In the genomic region with DNA sequence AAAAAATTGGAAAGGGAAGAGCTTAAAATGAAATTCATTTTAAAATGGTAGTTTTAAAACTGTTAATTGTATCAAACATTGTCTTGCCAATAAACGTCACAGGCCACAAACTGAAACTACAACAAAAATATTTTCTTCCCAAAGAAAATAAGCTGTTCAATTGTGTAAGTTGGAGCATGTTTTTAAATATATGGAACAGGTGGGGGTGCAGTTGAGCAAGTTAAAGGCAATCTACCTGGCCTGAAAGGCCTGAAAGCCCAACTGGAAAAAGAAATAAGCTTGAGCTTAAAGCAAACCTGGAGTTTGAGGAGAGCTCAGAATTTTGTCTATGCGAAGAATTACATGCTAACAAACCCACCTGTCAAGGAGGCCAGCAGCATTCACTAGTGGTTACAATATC, we compare ENCODE assay signal across 14 cellular contexts.
DNase-seq lines count a peak whose midpoint lies in the region; ATAC-seq and TF ChIP-seq lines count a peak whose summit lies in the region.
"Had no signal": no experiment of that assay in that cellular context is flagged by ENCODE, and none has a peak within 500 bp of the region (broad histone marks: within the 10 kb centered on the region; RNA-seq: fewer than 3 reads in every experiment).

No MANE protein-coding gene starts in this region.

- H3K9me3 Mint-ChIP-seq in activated naive CD4-positive, alpha-beta T cell treated with anti-CD3 and anti-CD28 coated beads, Interleukin-2, amount 50 U/mL, for 72 hours, result peaks cover 0 to 3% of the 10 kb centered on the region in 2 donors

- H3K4me1 ChIP-seq in SK-N-SH (ENCODE audit: control insufficient read depth in 1 of 2, insufficient read depth in 2 of 2, low read depth in 1 of 2, low read length in 1 of 2) (no peaks in the 10 kb centered on the region), smooth muscle cell (ENCODE audit: low read depth) (no peaks in the 10 kb centered on the region)

- no peak overlapping the region for H3K4me3 ChIP-seq in SK-N-SH (ENCODE audit: low read depth in 2 of 2, low read length in 1 of 2)
- no peak overlapping the region for H3K4me3 ChIP-seq in smooth muscle cell

- H3K4me2 ChIP-seq in SK-N-SH (no peak overlapping the region), smooth muscle cell (no peak overlapping the region)

- TF ChIP-seq RAD21 in SK-N-SH (IDR thresholded peaks at IDR 0.05; ENCODE audit: low read length), result no peak

- H3K79me2 ChIP-seq in SK-N-SH (ENCODE audit: insufficient read depth), result no peaks in the 10 kb centered on the region
- H3K79me2 ChIP-seq in smooth muscle cell (ENCODE audit: low read depth), result no peaks in the 10 kb centered on the region

- H3F3A ChIP-seq in SK-N-SH (replicated peaks; ENCODE audit: insufficient read depth) (no peaks in the 10 kb centered on the region), smooth muscle cell (ENCODE audit: low read depth) (peaks cover 8% of the 10 kb centered on the region)

- no peak overlapping the region for H3K27ac ChIP-seq in 22Rv1
- H3K27ac ChIP-seq in SK-N-SH (ENCODE audit: low read depth in 2 of 2, low read length in 1 of 2), result no peak overlapping the region
- H3K27ac ChIP-seq in smooth muscle cell (ENCODE audit: low read depth), result no peak overlapping the region

- DNase-seq in HPDE6-E6E7 (ENCODE audit: extremely low spot score), result peak; percentile 12
- DNase-seq in SK-N-SH, result no peak
- peak; percentile 40 for DNase-seq in fibroblast of peridontal ligament (ENCODE audit: extremely low read depth)
- DNase-seq in smooth muscle cell (lab: John Stamatoyannopoulos, UW; ENCODE audit: unreplicated experiment), result no peak
- DNase-seq in activated naive CD4-positive, alpha-beta T cell treated with anti-CD3 and anti-CD28 coated beads, Interleukin-2, amount 50 U/mL, for 72 hours (ENCODE audit: low spot score in 2 of 2), result no peak
- DNase-seq: activated CD4-positive, alpha-beta T cell treated with anti-CD3 and anti-CD28 coated beads for 48 hours; activated T-cell treated with anti-CD3 and anti-CD28 coated beads, Interleukin-2, amount 50 U/mL, for 4 hours; amniotic stem cell; islet precursor cell; NCI-H345; substantia nigra had no signal

- H4K20me1 ChIP-seq in SK-N-SH (ENCODE audit: insufficient read depth) (no peaks in the 10 kb centered on the region), smooth muscle cell (ENCODE audit: low read depth) (no peaks in the 10 kb centered on the region)

- 18% methylated on average over 2 of the region's 2 CpGs for WGBS in SK-N-SH (ENCODE audit: low lambda C conversion rate)
- 89% methylated on average over 2 of the region's 2 CpGs for WGBS in smooth muscle cell (ENCODE audit: low lambda C conversion rate)

- H3K36me3 ChIP-seq in SK-N-SH (replicated peaks in 1 of 2; ENCODE audit: control insufficient read depth in 1 of 2, insufficient read depth in 2 of 2, low read length in 1 of 2) (no peaks in the 10 kb centered on the region), smooth muscle cell (ENCODE audit: low read depth) (no peaks in the 10 kb centered on the region)

- ATAC-seq in HG03097 (IDR thresholded peaks at IDR 0.05; ENCODE audit: low FRiP score, unreplicated experiment), result no peak
- no peak for ATAC-seq in HG02678 (IDR thresholded peaks at IDR 0.05; ENCODE audit: unreplicated experiment)
- no peak for ATAC-seq in activated naive CD4-positive, alpha-beta T cell treated with anti-CD3 and anti-CD28 coated beads, Interleukin-2, amount 50 U/mL, for 72 hours
- ATAC-seq: activated T-cell treated with anti-CD3 and anti-CD28 coated beads, Interleukin-2, amount 50 U/mL, for 4 hours had no signal

- TF ChIP-seq CTCF in 22Rv1 (IDR thresholded peaks at IDR 0.05) (peak; percentile 31), SK-N-SH (IDR thresholded peaks at IDR 0.05) (peak; percentile 33), smooth muscle cell (IDR thresholded peaks at IDR 0.05; ENCODE audit: borderline replicate concordance, insufficient read depth, poor library complexity, severe bottlenecking) (no peak)

- POLR2A ChIA-PET in SK-N-SH (lab: Yijun Ruan, JAX), result no interaction called here

- H3K27ac Mint-ChIP-seq in activated naive CD4-positive, alpha-beta T cell treated with anti-CD3 and anti-CD28 coated beads, Interleukin-2, amount 50 U/mL, for 72 hours, result no peak overlapping the region

- H2AFZ ChIP-seq in SK-N-SH (ENCODE audit: low read depth), result no peak overlapping the region
- H2AFZ ChIP-seq in smooth muscle cell (ENCODE audit: low read depth), result no peak overlapping the region

- no peaks in the 10 kb centered on the region for H3K36me3 Mint-ChIP-seq in activated naive CD4-positive, alpha-beta T cell treated with anti-CD3 and anti-CD28 coated beads, Interleukin-2, amount 50 U/mL, for 72 hours

- CTCF ChIA-PET in SK-N-SH (lab: Yijun Ruan, JAX), result interaction anchor here (0.5 kb wide), 1 partner anchor 924 kb away, joined by 3 read pairs; no protein-coding TSS in a partner anchor

- H3K9ac ChIP-seq in SK-N-SH (no peak overlapping the region), smooth muscle cell (ENCODE audit: low read depth) (no peak overlapping the region)

- H3K9me2 ChIP-seq in SK-N-SH, result no peaks in the 10 kb centered on the region

- no peak for TF ChIP-seq EP300 in SK-N-SH (IDR thresholded peaks at IDR 0.05; ENCODE audit: borderline replicate concordance in 1 of 2, low read depth in 1 of 2, low read length in 1 of 2)

- no peaks in the 10 kb centered on the region for H3K9me3 ChIP-seq in SK-N-SH
- no peaks in the 10 kb centered on the region for H3K9me3 ChIP-seq in smooth muscle cell (replicated peaks; ENCODE audit: low read depth)

- H3K27me3 ChIP-seq in SK-N-SH (ENCODE audit: insufficient read depth) (no peaks in the 10 kb centered on the region), smooth muscle cell (ENCODE audit: low read depth) (no peaks in the 10 kb centered on the region)

TF ChIP-seq in SK-N-SH, 30 proteins besides CTCF, POLR2A, EP300 and RAD21 (continues in another document):
- TF ChIP-seq RXRA (IDR thresholded peaks at IDR 0.05; ENCODE audit: borderline replicate concordance, low read depth) (no peak), TAF1 (IDR thresholded peaks at IDR 0.05; ENCODE audit: borderline replicate concordance, low read depth, low read length) (no peak), FOXM1 (IDR thresholded peaks at IDR 0.05; ENCODE audit: low read depth) (no peak), NFIC (IDR thresholded peaks at IDR 0.05; ENCODE audit: borderline replicate concordance) (no peak), RFX5 (IDR thresholded peaks at IDR 0.05; ENCODE audit: low read length) (no peak), SIN3A (IDR thresholded peaks at IDR 0.05; ENCODE audit: borderline replicate concordance, low read depth, low read length) (no peak), MEF2A (IDR thresholded peaks at IDR 0.05; ENCODE audit: borderline replicate concordance, low read depth) (no peak), USF2 (IDR thresholded peaks at IDR 0.05; ENCODE audit: borderline replicate concordance, low read depth, low read length) (no peak), GABPA (IDR thresholded peaks at IDR 0.05; ENCODE audit: low read depth) (no peak), SMC3 (IDR thresholded peaks at IDR 0.05; ENCODE audit: low read depth, low read length) (no peak), MXI1 (IDR thresholded peaks at IDR 0.05; ENCODE audit: low read depth, low read length) (no peak), TEAD4 (IDR thresholded peaks at IDR 0.05; ENCODE audit: borderline replicate concordance, insufficient read depth) (no peak), FOSL2 (IDR thresholded peaks at IDR 0.05; ENCODE audit: borderline replicate concordance, low read depth) (no peak), POLR2AphosphoS5 (IDR thresholded peaks at IDR 0.05; ENCODE audit: low read depth, low read length) (no peak), NRF1 (IDR thresholded peaks at IDR 0.05; ENCODE audit: low read depth, low read length) (no peak)
- TF ChIP-seq, protein P1, sequence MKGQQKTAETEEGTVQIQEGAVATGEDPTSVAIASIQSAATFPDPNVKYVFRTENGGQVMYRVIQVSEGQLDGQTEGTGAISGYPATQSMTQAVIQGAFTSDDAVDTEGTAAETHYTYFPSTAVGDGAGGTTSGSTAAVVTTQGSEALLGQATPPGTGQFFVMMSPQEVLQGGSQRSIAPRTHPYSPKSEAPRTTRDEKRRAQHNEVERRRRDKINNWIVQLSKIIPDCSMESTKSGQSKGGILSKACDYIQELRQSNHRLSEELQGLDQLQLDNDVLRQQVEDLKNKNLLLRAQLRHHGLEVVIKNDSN (IDR thresholded peaks at IDR 0.05; ENCODE audit: borderline replicate concordance, low read depth), result no peak
- TF ChIP-seq, protein P2, sequence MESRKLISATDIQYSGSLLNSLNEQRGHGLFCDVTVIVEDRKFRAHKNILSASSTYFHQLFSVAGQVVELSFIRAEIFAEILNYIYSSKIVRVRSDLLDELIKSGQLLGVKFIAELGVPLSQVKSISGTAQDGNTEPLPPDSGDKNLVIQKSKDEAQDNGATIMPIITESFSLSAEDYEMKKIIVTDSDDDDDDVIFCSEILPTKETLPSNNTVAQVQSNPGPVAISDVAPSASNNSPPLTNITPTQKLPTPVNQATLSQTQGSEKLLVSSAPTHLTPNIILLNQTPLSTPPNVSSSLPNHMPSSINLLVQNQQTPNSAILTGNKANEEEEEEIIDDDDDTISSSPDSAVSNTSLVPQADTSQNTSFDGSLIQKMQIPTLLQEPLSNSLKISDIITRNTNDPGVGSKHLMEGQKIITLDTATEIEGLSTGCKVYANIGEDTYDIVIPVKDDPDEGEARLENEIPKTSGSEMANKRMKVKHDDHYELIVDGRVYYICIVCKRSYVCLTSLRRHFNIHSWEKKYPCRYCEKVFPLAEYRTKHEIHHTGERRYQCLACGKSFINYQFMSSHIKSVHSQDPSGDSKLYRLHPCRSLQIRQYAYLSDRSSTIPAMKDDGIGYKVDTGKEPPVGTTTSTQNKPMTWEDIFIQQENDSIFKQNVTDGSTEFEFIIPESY (IDR thresholded peaks at IDR 0.05; ENCODE audit: borderline replicate concordance, low read depth), result no peak

Comparison
In these comparisons a context has a peak if more than half of its experiments do, and no peak if none do; other contexts are left out.
1. DNase-seq: peak in HPDE6-E6E7 (single experiment) and fibroblast of peridontal ligament (single experiment); none in SK-N-SH (single experiment), smooth muscle cell (single experiment) and activated naive CD4-positive, alpha-beta T cell treated with anti-CD3 and anti-CD28 coated beads, Interleukin-2, amount 50 U/mL, for 72 hours (0 of 2).